Comparison of ENCODE assay signal across 1 cellular context in genomic region chr17:59620518-59621259, GRCh38.
TF ChIP-seq lines count a peak whose summit lies in the region.

No MANE protein-coding gene starts in this region.

TF ChIP-seq in HEK293, 187 proteins besides CTCF, POLR2A, EP300 and RAD21 (continued from another document and continues in another):
- TF ChIP-seq ZNF19 (tag by site-specific recombination; IDR thresholded peaks at IDR 0.05; ENCODE audit: low read depth) (no peak), ZNF426 (tag by site-specific recombination; IDR thresholded peaks at IDR 0.05) (no peak), ZNF239 (tag by site-specific recombination; IDR thresholded peaks at IDR 0.05) (no peak), ZNF658 (tag by site-specific recombination; IDR thresholded peaks at IDR 0.05) (no peak), ZNF280C (tag by site-specific recombination; IDR thresholded peaks at IDR 0.05) (no peak), FEZF1 (tag by site-specific recombination; IDR thresholded peaks at IDR 0.05) (no peak), MZF1 (tag by site-specific recombination; IDR thresholded peaks at IDR 0.05; ENCODE audit: borderline replicate concordance) (peak; percentile 38; the same call in 1 of the 2 replicates), MEIS1 (CRISPR knock-in tag; IDR thresholded peaks at IDR 0.05; ENCODE audit: borderline replicate concordance) (no peak), ZBTB7A (tag by site-specific recombination; IDR thresholded peaks at IDR 0.05; ENCODE audit: low read depth) (no peak), TCF7L2 (IDR thresholded peaks at IDR 0.05; ENCODE audit: borderline replicate concordance, low read depth, low read length) (no peak), ZNF155 (tag by site-specific recombination; IDR thresholded peaks at IDR 0.05) (no peak), ZNF148 (tag by site-specific recombination; IDR thresholded peaks at IDR 0.05; ENCODE audit: borderline replicate concordance) (no peak), ZNF202 (tag by site-specific recombination; IDR thresholded peaks at IDR 0.05; ENCODE audit: borderline replicate concordance) (no peak), ZNF48 (tag by site-specific recombination; IDR thresholded peaks at IDR 0.05) (no peak), ZNF530 (tag by site-specific recombination; IDR thresholded peaks at IDR 0.05; ENCODE audit: low read depth) (no peak), ZFHX2 (tag by site-specific recombination; conservative IDR thresholded peaks at IDR 0.05) (no peak), SP3 (tag by site-specific recombination; IDR thresholded peaks at IDR 0.05) (0 out of 2 replicates have a peak, but pooled peaks have one; percentile 27), KLF1 (tag by site-specific recombination; IDR thresholded peaks at IDR 0.05) (no peak), ZNF449 (tag by site-specific recombination; IDR thresholded peaks at IDR 0.05) (no peak), ZNF391 (tag by site-specific recombination; IDR thresholded peaks at IDR 0.05; ENCODE audit: borderline replicate concordance, low read depth) (no peak), ZNF580 (tag by site-specific recombination; IDR thresholded peaks at IDR 0.05) (no peak), AEBP2 (tag by site-specific recombination; IDR thresholded peaks at IDR 0.05; ENCODE audit: borderline replicate concordance) (no peak), KLF8 (tag by site-specific recombination; IDR thresholded peaks at IDR 0.05) (no peak), KLF16 (tag by site-specific recombination; IDR thresholded peaks at IDR 0.05) (no peak), ZNF354C (tag by site-specific recombination; IDR thresholded peaks at IDR 0.05; ENCODE audit: borderline replicate concordance, low read depth) (no peak), ZNF544 (tag by site-specific recombination; IDR thresholded peaks at IDR 0.05) (no peak), ZBTB44 (tag by site-specific recombination; IDR thresholded peaks at IDR 0.05) (peak; percentile 70; the same call in 1 of the 2 replicates), ZNF558 (tag by site-specific recombination; IDR thresholded peaks at IDR 0.05) (no peak), ZNF664 (tag by site-specific recombination; IDR thresholded peaks at IDR 0.05) (no peak), GFI1B (tag by site-specific recombination; IDR thresholded peaks at IDR 0.05) (no peak), ZNF660 (tag by site-specific recombination; IDR thresholded peaks at IDR 0.05) (peak; percentile 91), PRDM6 (tag by site-specific recombination; IDR thresholded peaks at IDR 0.05) (no peak), ZNF37A (tag by site-specific recombination; IDR thresholded peaks at IDR 0.05) (0 out of 2 replicates have a peak, but pooled peaks have one; percentile 33), ZNF571 (tag by site-specific recombination; IDR thresholded peaks at IDR 0.05) (no peak)
- TF ChIP-seq, protein P1, sequence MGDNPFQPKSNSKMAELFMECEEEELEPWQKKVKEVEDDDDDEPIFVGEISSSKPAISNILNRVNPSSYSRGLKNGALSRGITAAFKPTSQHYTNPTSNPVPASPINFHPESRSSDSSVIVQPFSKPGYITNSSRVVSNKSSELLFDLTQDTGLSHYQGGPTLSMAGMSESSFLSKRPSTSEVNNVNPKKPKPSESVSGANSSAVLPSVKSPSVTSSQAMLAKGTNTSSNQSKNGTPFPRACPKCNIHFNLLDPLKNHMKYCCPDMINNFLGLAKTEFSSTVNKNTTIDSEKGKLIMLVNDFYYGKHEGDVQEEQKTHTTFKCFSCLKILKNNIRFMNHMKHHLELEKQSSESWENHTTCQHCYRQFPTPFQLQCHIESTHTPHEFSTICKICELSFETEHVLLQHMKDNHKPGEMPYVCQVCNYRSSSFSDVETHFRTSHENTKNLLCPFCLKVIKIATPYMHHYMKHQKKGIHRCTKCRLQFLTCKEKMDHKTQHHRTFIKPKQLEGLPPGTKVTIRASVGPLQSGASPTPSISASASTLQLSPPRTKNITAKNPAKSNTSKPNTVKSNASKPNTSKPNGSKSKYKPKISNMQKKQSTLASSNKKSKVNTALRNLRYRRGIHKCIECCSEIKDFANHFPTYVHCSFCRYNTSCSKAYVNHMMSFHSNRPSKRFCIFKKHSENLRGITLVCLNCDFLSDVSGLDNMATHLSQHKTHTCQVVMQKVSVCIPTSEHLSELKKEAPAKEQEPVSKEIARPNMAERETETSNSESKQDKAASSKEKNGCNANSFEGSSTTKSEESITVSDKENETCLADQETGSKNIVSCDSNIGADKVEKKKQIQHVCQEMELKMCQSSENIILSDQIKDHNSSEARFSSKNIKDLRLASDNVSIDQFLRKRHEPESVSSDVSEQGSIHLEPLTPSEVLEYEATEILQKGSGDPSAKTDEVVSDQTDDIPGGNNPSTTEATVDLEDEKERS (tag by site-specific recombination; IDR thresholded peaks at IDR 0.05), result no peak
- TF ChIP-seq, protein P2, sequence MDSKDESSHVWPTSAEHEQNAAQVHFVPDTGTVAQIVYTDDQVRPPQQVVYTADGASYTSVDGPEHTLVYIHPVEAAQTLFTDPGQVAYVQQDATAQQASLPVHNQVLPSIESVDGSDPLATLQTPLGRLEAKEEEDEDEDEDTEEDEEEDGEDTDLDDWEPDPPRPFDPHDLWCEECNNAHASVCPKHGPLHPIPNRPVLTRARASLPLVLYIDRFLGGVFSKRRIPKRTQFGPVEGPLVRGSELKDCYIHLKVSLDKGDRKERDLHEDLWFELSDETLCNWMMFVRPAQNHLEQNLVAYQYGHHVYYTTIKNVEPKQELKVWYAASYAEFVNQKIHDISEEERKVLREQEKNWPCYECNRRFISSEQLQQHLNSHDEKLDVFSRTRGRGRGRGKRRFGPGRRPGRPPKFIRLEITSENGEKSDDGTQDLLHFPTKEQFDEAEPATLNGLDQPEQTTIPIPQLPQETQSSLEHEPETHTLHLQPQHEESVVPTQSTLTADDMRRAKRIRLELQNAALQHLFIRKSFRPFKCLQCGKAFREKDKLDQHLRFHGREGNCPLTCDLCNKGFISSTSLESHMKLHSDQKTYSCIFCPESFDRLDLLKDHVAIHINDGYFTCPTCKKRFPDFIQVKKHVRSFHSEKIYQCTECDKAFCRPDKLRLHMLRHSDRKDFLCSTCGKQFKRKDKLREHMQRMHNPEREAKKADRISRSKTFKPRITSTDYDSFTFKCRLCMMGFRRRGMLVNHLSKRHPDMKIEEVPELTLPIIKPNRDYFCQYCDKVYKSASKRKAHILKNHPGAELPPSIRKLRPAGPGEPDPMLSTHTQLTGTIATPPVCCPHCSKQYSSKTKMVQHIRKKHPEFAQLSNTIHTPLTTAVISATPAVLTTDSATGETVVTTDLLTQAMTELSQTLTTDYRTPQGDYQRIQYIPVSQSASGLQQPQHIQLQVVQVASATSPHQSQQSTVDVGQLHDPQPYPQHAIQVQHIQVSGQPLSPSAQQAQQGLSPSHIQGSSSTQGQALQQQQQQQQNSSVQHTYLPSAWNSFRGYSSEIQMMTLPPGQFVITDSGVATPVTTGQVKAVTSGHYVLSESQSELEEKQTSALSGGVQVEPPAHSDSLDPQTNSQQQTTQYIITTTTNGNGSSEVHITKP (tag by site-specific recombination; IDR thresholded peaks at IDR 0.05), result peak; percentile 40; the same call in 1 of the 2 replicates
- TF ChIP-seq, protein P3, sequence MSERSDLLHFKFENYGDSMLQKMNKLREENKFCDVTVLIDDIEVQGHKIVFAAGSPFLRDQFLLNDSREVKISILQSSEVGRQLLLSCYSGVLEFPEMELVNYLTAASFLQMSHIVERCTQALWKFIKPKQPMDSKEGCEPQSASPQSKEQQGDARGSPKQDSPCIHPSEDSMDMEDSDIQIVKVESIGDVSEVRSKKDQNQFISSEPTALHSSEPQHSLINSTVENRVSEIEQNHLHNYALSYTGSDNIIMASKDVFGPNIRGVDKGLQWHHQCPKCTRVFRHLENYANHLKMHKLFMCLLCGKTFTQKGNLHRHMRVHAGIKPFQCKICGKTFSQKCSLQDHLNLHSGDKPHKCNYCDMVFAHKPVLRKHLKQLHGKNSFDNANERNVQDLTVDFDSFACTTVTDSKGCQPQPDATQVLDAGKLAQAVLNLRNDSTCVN (tag by site-specific recombination; optimal IDR thresholded peaks at IDR 0.05), result no peak
- TF ChIP-seq, protein P4, sequence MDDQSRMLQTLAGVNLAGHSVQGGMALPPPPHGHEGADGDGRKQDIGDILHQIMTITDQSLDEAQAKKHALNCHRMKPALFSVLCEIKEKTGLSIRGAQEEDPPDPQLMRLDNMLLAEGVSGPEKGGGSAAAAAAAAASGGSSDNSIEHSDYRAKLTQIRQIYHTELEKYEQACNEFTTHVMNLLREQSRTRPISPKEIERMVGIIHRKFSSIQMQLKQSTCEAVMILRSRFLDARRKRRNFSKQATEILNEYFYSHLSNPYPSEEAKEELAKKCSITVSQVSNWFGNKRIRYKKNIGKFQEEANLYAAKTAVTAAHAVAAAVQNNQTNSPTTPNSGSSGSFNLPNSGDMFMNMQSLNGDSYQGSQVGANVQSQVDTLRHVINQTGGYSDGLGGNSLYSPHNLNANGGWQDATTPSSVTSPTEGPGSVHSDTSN (CRISPR knock-in tag; IDR thresholded peaks at IDR 0.05), result no peak
